Comparison of ENCODE assay signal across 2 cellular contexts in genomic region chr17:40095944-40096791, GRCh38.
TF ChIP-seq lines count a peak whose summit lies in the region.

No MANE protein-coding gene starts in this region.

TF ChIP-seq in A549, 52 proteins besides CTCF, POLR2A, EP300 and RAD21:
- TF ChIP-seq, protein P1, sequence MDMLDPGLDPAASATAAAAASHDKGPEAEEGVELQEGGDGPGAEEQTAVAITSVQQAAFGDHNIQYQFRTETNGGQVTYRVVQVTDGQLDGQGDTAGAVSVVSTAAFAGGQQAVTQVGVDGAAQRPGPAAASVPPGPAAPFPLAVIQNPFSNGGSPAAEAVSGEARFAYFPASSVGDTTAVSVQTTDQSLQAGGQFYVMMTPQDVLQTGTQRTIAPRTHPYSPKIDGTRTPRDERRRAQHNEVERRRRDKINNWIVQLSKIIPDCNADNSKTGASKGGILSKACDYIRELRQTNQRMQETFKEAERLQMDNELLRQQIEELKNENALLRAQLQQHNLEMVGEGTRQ (IDR thresholded peaks at IDR 0.05) = no peak
- TF ChIP-seq POLR2AphosphoS2 (conservative IDR thresholded peaks at IDR 0.05; ENCODE audit: low read length) = 0 out of 2 replicates have a peak, but pooled peaks have one; percentile 24

TF ChIP-seq in IMR-90, 13 proteins besides CTCF, POLR2A, EP300 and RAD21:
- no peak for TF ChIP-seq CEBPB (IDR thresholded peaks at IDR 0.05; ENCODE audit: low read depth, low read length)
- TF ChIP-seq MAZ (IDR thresholded peaks at IDR 0.05; ENCODE audit: borderline replicate concordance, low read depth, low read length) = no peak
- TF ChIP-seq FOS (IDR thresholded peaks at IDR 0.05; ENCODE audit: low read depth, low read length) = no peak
- TF ChIP-seq NFE2L2 (IDR thresholded peaks at IDR 0.05; ENCODE audit: low read depth, low read length) = no peak
- no peak for TF ChIP-seq CHD1 (IDR thresholded peaks at IDR 0.05; ENCODE audit: low read depth, low read length)
- TF ChIP-seq MAFK (IDR thresholded peaks at IDR 0.05; ENCODE audit: low read depth, low read length) = no peak
- no peak for TF ChIP-seq RFX5 (IDR thresholded peaks at IDR 0.05; ENCODE audit: low read depth, low read length)
- TF ChIP-seq ELK1 (IDR thresholded peaks at IDR 0.05; ENCODE audit: borderline replicate concordance, low read depth, low read length) = no peak
- TF ChIP-seq RCOR1 (IDR thresholded peaks at IDR 0.05; ENCODE audit: insufficient replicate concordance, low read length) = no peak
- no peak for TF ChIP-seq MXI1 (IDR thresholded peaks at IDR 0.05; ENCODE audit: borderline replicate concordance, low read depth, low read length)
- no peak for TF ChIP-seq BHLHE40 (IDR thresholded peaks at IDR 0.05; ENCODE audit: low read depth, low read length)
